Comparison of ENCODE assay signal across 22 cellular contexts in genomic region chr2:15749460-15750432, GRCh38.
DNase-seq lines count a peak whose midpoint lies in the region; ATAC-seq, FAIRE-seq and TF ChIP-seq lines count a peak whose summit lies in the region.
"Had no signal": no experiment of that assay in that cellular context is flagged by ENCODE, and none has a peak within 500 bp of the region (broad histone marks: within the 10 kb centered on the region; RNA-seq: fewer than 3 reads in every experiment).

No MANE protein-coding gene starts in this region.

- no peak overlapping the region for H2BK5ac ChIP-seq in mesenchymal stem cell (ENCODE audit: low read depth, low read length, poor library complexity, severe bottlenecking)

- no peaks in the 10 kb centered on the region for H3K79me2 ChIP-seq in astrocyte (ENCODE audit: insufficient read depth, low read length)
- H3K79me2 ChIP-seq: parathyroid adenoma had no signal

- no peak overlapping the region for H3K23ac ChIP-seq in mesenchymal stem cell (ENCODE audit: low read length in 2 of 2)

- no peak for ATAC-seq in T-cell (replicated peaks in 1 of 4)
- ATAC-seq: naive thymus-derived CD4-positive, alpha-beta T cell had no signal

- H3K27me3 Mint-ChIP-seq in astrocyte (ENCODE audit: low read depth, unreplicated experiment): peaks cover 5% of the 10 kb centered on the region
- peaks cover 4 to 5% of the 10 kb centered on the region in 2 donors for H3K27me3 Mint-ChIP-seq in T-cell

- CTCF ChIA-PET in T-cell (lab: Charles Lee): no interaction called here

- intact Hi-C loops in cardiac septum (cut with DNase I) (loop anchor here (5.0 kb wide), 1 partner anchor 107 kb away; no protein-coding TSS in a partner anchor), thyroid gland (cut with DNase I) (no loop called here)

- no peak for FAIRE-seq in astrocyte (lab: Jason Lieb, UNC)
- FAIRE-seq: keratinocyte had no signal

- H3K18ac ChIP-seq in mesenchymal stem cell (ENCODE audit: low read depth in 1 of 2, low read length in 2 of 2): no peak overlapping the region

- H2BK120ac ChIP-seq in mesenchymal stem cell (ENCODE audit: low read depth, low read length): no peak overlapping the region

- no peak overlapping the region for H4K8ac ChIP-seq in mesenchymal stem cell (ENCODE audit: low read length)

- no peak overlapping the region for H3K27ac Mint-ChIP-seq in astrocyte (ENCODE audit: unreplicated experiment)
- H3K27ac Mint-ChIP-seq in T-cell: no peak overlapping the region
- H3K27ac Mint-ChIP-seq: activated B cell treated with CpG ODN at 0.5 μM for 24 hours; CD4-positive, alpha-beta memory T cell; memory B cell; naive thymus-derived CD4-positive, alpha-beta T cell had no signal

- H3K9me3 ChIP-seq in astrocyte (ENCODE audit: insufficient read depth, low read depth, low read length) (no peaks in the 10 kb centered on the region), mesenchymal stem cell (ENCODE audit: control insufficient read depth, low read length) (no peaks in the 10 kb centered on the region), thyroid gland (no peaks in the 10 kb centered on the region)
- H3K9me3 ChIP-seq: adrenal gland had no signal

- no peak for TF ChIP-seq POLR2A in thyroid gland (IDR thresholded peaks at IDR 0.05)

- no peak overlapping the region for H3K4me3 ChIP-seq in astrocyte (ENCODE audit: insufficient read depth, low read depth, low read length)
- no peak overlapping the region for H3K4me3 ChIP-seq in mesenchymal stem cell (ENCODE audit: insufficient read depth in 1 of 2, low read depth in 1 of 2, low read length in 2 of 2)
- no peak overlapping the region for H3K4me3 ChIP-seq in thyroid gland (replicated peaks in 1 of 3)
- H3K4me3 ChIP-seq: adrenal gland had no signal

- H3K4me1 ChIP-seq in astrocyte (ENCODE audit: insufficient read depth, low read length): no peaks in the 10 kb centered on the region
- H3K4me1 ChIP-seq in mesenchymal stem cell (ENCODE audit: control insufficient read depth, insufficient read depth, low read depth, low read length): peaks cover 31% of the 10 kb centered on the region
- H3K4me1 ChIP-seq in thyroid gland: peaks cover 10 to 35% of the 10 kb centered on the region in 2 donors
- H3K4me1 ChIP-seq: foreskin keratinocyte had no signal

- no peaks in the 10 kb centered on the region for H3K27me3 ChIP-seq in astrocyte (ENCODE audit: insufficient read depth, low read length)
- peaks cover 3 to 48% of the 10 kb centered on the region in 2 experiments for H3K27me3 ChIP-seq in mesenchymal stem cell (ENCODE audit: control insufficient read depth in 1 of 2, insufficient read depth in 1 of 2, low read length in 2 of 2)
- H3K27me3 ChIP-seq in thyroid gland: no peaks in the 10 kb centered on the region
- H3K27me3 ChIP-seq: adrenal gland had no signal

- H2AK5ac ChIP-seq in mesenchymal stem cell (ENCODE audit: low read length, severe bottlenecking): no peak overlapping the region

- no peak overlapping the region for H2BK15ac ChIP-seq in mesenchymal stem cell (ENCODE audit: low read depth, poor library complexity, severe bottlenecking)

- H3K27ac ChIP-seq in astrocyte (ENCODE audit: low read depth, low read length) (no peak overlapping the region), mesenchymal stem cell (ENCODE audit: low read length, poor library complexity, severe bottlenecking) (no peak overlapping the region), thyroid gland (peak overlapping the region in 2 of 3 donors; percentile 20 to 26)
- H3K27ac ChIP-seq: adrenal gland, foreskin keratinocyte, parathyroid adenoma, RWPE1 had no signal

- 65% methylated on average over 8 of the region's 11 CpGs for WGBS in mesenchymal stem cell
- 65 to 74% methylated on average over 11 of the region's 11 CpGs for whole genome bisulfite sequencing in thyroid gland, 2 donors

- no peak overlapping the region for H3K4ac ChIP-seq in mesenchymal stem cell (ENCODE audit: low read depth in 1 of 2, low read length in 2 of 2)

- H3K9ac ChIP-seq in astrocyte (ENCODE audit: low read length) (no peak overlapping the region), mesenchymal stem cell (ENCODE audit: low read length) (no peak overlapping the region)
- H3K9ac ChIP-seq: parathyroid adenoma had no signal

- no peak overlapping the region for H2BK12ac ChIP-seq in mesenchymal stem cell (ENCODE audit: low read length in 2 of 2)

- H3K14ac ChIP-seq in mesenchymal stem cell (ENCODE audit: low read length in 2 of 2): no peak overlapping the region

- DNase-seq in astrocyte (ENCODE audit: low read depth) (peak; percentile 17), cardiac septum (ENCODE audit: low spot score) (peak; percentile 44), mesenchymal stem cell (peak; percentile 15), thyroid gland (peak in 1 of 2 donors; percentile 9), T-cell (no peak), kidney glomerular epithelial cell (lab: John Stamatoyannopoulos, UW) (no peak), NCI-H1694 (lab: John Stamatoyannopoulos, UW) (no peak), DMS153 treated with DMSO at 0.1 percent for 48 hours (lab: John Stamatoyannopoulos, UW; ENCODE audit: unreplicated experiment) (no peak)
- DNase-seq: activated B cell treated with CpG ODN at 0.5 μM for 24 hours; activated naive CD4-positive, alpha-beta T cell; caudate nucleus; CD4-positive, alpha-beta memory T cell; foreskin keratinocyte; GDM1; naive thymus-derived CD4-positive, alpha-beta T cell; NCI-H526 treated with DMSO at 0.1 percent for 48 hours; T1000 had no signal

- POLR2A ChIA-PET in T-cell (lab: Charles Lee): no interaction called here

- H3K4me1 Mint-ChIP-seq in astrocyte (ENCODE audit: low read depth, unreplicated experiment): peaks cover 28% of the 10 kb centered on the region
- H3K4me1 Mint-ChIP-seq in T-cell: no peaks in the 10 kb centered on the region
- H3K4me1 Mint-ChIP-seq: activated B cell treated with CpG ODN at 0.5 μM for 24 hours; CD4-positive, alpha-beta memory T cell; memory B cell; naive thymus-derived CD4-positive, alpha-beta T cell had no signal

- no peak overlapping the region for H3K4me2 ChIP-seq in astrocyte (ENCODE audit: low read length)
- H3K4me2 ChIP-seq in mesenchymal stem cell (ENCODE audit: low read length, poor library complexity, severe bottlenecking): no peak overlapping the region

- no peaks in the 10 kb centered on the region for H4K20me1 ChIP-seq in astrocyte (ENCODE audit: insufficient read depth, low read length)

- H3K36me3 Mint-ChIP-seq in astrocyte (ENCODE audit: low read depth, unreplicated experiment): no peaks in the 10 kb centered on the region
- H3K36me3 Mint-ChIP-seq in T-cell: no peaks in the 10 kb centered on the region
- H3K36me3 Mint-ChIP-seq: CD4-positive, alpha-beta memory T cell; memory B cell; naive thymus-derived CD4-positive, alpha-beta T cell had no signal

- TF ChIP-seq CTCF in astrocyte (IDR thresholded peaks at IDR 0.05; ENCODE audit: insufficient read depth, low read depth, low read length): no peak
- no peak for TF ChIP-seq CTCF in thyroid gland (IDR thresholded peaks at IDR 0.05)

- H3K79me1 ChIP-seq in mesenchymal stem cell (replicated peaks; ENCODE audit: low read length, poor library complexity, severe bottlenecking): no peaks in the 10 kb centered on the region

- H3K4me3 Mint-ChIP-seq in astrocyte (ENCODE audit: unreplicated experiment): no peak overlapping the region
- no peak overlapping the region for H3K4me3 Mint-ChIP-seq in T-cell
- H3K4me3 Mint-ChIP-seq: activated B cell treated with CpG ODN at 0.5 μM for 24 hours; CD4-positive, alpha-beta memory T cell; memory B cell; naive thymus-derived CD4-positive, alpha-beta T cell had no signal

- H3K36me3 ChIP-seq in astrocyte (ENCODE audit: insufficient read depth, low read length): no peaks in the 10 kb centered on the region
- H3K36me3 ChIP-seq in mesenchymal stem cell (ENCODE audit: control insufficient read depth in 1 of 2, insufficient read depth in 2 of 2, low read depth in 1 of 2, low read length in 2 of 2): no peaks in the 10 kb centered on the region
- H3K36me3 ChIP-seq in thyroid gland: no peaks in the 10 kb centered on the region
- H3K36me3 ChIP-seq: adrenal gland had no signal

- H2AFZ ChIP-seq in astrocyte (ENCODE audit: low read depth, low read length): no peak overlapping the region
- H2AFZ ChIP-seq in mesenchymal stem cell (ENCODE audit: low read depth, low read length): no peak overlapping the region
- H2AFZ ChIP-seq: parathyroid adenoma had no signal

- H3K9me3 Mint-ChIP-seq in astrocyte (ENCODE audit: unreplicated experiment) (peaks cover 2% of the 10 kb centered on the region), T-cell (no peaks in the 10 kb centered on the region)
- H3K9me3 Mint-ChIP-seq: activated B cell treated with CpG ODN at 0.5 μM for 24 hours; memory B cell; naive thymus-derived CD4-positive, alpha-beta T cell had no signal

- no peak overlapping the region for H4K91ac ChIP-seq in mesenchymal stem cell (ENCODE audit: low read length)

Comparison
In these comparisons a context has a peak if more than half of its experiments do, and no peak if none do; other contexts are left out.
1. DNase-seq: peak in astrocyte (single experiment), cardiac septum (single experiment) and mesenchymal stem cell (single experiment); none in T-cell (0 of 34), kidney glomerular epithelial cell (single experiment), NCI-H1694 (single experiment) and DMS153 treated with DMSO at 0.1 percent for 48 hours (single experiment).
2. H3K27ac ChIP-seq: peak in thyroid gland (2 of 3); none in astrocyte (single experiment) and mesenchymal stem cell (single experiment).